Comparison of ENCODE assay signal across 10 cellular contexts in genomic region chr13:99308481-99309087, GRCh38. TPM values are rescaled to one million over a fixed set of nuclear protein-coding genes. Genes with fewer than 3 reads are reported as not detected.
DNase-seq lines count a peak whose midpoint lies in the region; ATAC-seq and TF ChIP-seq lines count a peak whose summit lies in the region.
"Had no signal": no experiment of that assay in that cellular context is flagged by ENCODE, and none has a peak within 500 bp of the region (broad histone marks: within the 10 kb centered on the region; RNA-seq: fewer than 3 reads in every experiment).

No MANE protein-coding gene starts in this region.

- no peak for DNase-seq in activated naive CD4-positive, alpha-beta T cell treated with anti-CD3 and anti-CD28 coated beads, Interleukin-2, amount 10 ng/mL, durations not matched to agents 7 days and 5 days
- DNase-seq in activated naive CD4-positive, alpha-beta T cell (lab: John Stamatoyannopoulos, UW) = no peak
- DNase-seq in activated naive CD8-positive, alpha-beta T cell treated with anti-CD3 and anti-CD28 coated beads, Interleukin-2, amount 10 ng/mL, durations not matched to agents 7 days and 5 days = no peak
- DNase-seq in kidney glomerular epithelial cell (lab: John Stamatoyannopoulos, UW) = peak; percentile 68
- DNase-seq in tibial nerve (ENCODE audit: low spot score in 2 of 2) = no peak
- no peak for DNase-seq in SHP77 (lab: John Stamatoyannopoulos, UW)
- DNase-seq: C1 segment of cervical spinal cord had no signal

- no peak overlapping the region for H3K4me3 ChIP-seq in tibial nerve
- H3K4me3 ChIP-seq: MG63 had no signal

- peak overlapping the region; percentile 3 to 84 (median 66) for H3K27ac ChIP-seq in tibial nerve

- WGBS in tibial nerve, 2 donors = 68 to 70% methylated on average over 3 of the region's 3 CpGs

- H3K4me3 Mint-ChIP-seq in activated naive CD4-positive, alpha-beta T cell treated with anti-CD3 and anti-CD28 coated beads, Interleukin-2, amount 10 ng/mL, durations not matched to agents 7 days and 5 days = no peak overlapping the region
- no peak overlapping the region for H3K4me3 Mint-ChIP-seq in activated naive CD8-positive, alpha-beta T cell treated with anti-CD3 and anti-CD28 coated beads, Interleukin-2, amount 10 ng/mL, durations not matched to agents 7 days and 5 days

- no peak for ATAC-seq in activated naive CD8-positive, alpha-beta T cell treated with anti-CD3 and anti-CD28 coated beads, Interleukin-2, amount 10 ng/mL, durations not matched to agents 7 days and 5 days (ENCODE audit: low read depth)
- ATAC-seq in HG02798 (IDR thresholded peaks at IDR 0.05; ENCODE audit: poor library complexity, unreplicated experiment) = no peak
- ATAC-seq in HG02623 (IDR thresholded peaks at IDR 0.05; ENCODE audit: unreplicated experiment) = no peak

- POLR2A ChIA-PET in activated naive CD8-positive, alpha-beta T cell treated with anti-CD3 and anti-CD28 coated beads, Interleukin-2, amount 10 ng/mL, durations not matched to agents 7 days and 5 days (lab: Charles Lee) = interaction anchor here (0.6 to 2.0 kb wide), 2 partner anchors 12 to 113 kb away, joined by 4 to 5 read pairs; no protein-coding TSS in a partner anchor

- H3K27ac Mint-ChIP-seq in activated naive CD4-positive, alpha-beta T cell treated with anti-CD3 and anti-CD28 coated beads, Interleukin-2, amount 10 ng/mL, durations not matched to agents 7 days and 5 days = peak overlapping the region; percentile 84
- H3K27ac Mint-ChIP-seq in activated naive CD8-positive, alpha-beta T cell treated with anti-CD3 and anti-CD28 coated beads, Interleukin-2, amount 10 ng/mL, durations not matched to agents 7 days and 5 days = peak overlapping the region; percentile 83

- H3K9me3 Mint-ChIP-seq in activated naive CD4-positive, alpha-beta T cell treated with anti-CD3 and anti-CD28 coated beads, Interleukin-2, amount 10 ng/mL, durations not matched to agents 7 days and 5 days = no peaks in the 10 kb centered on the region
- H3K9me3 Mint-ChIP-seq in activated naive CD8-positive, alpha-beta T cell treated with anti-CD3 and anti-CD28 coated beads, Interleukin-2, amount 10 ng/mL, durations not matched to agents 7 days and 5 days = no peaks in the 10 kb centered on the region

- peaks cover 46% of the 10 kb centered on the region for H3K36me3 Mint-ChIP-seq in activated naive CD4-positive, alpha-beta T cell treated with anti-CD3 and anti-CD28 coated beads, Interleukin-2, amount 10 ng/mL, durations not matched to agents 7 days and 5 days
- peaks cover 50% of the 10 kb centered on the region for H3K36me3 Mint-ChIP-seq in activated naive CD8-positive, alpha-beta T cell treated with anti-CD3 and anti-CD28 coated beads, Interleukin-2, amount 10 ng/mL, durations not matched to agents 7 days and 5 days

- H3K4me1 Mint-ChIP-seq in activated naive CD4-positive, alpha-beta T cell treated with anti-CD3 and anti-CD28 coated beads, Interleukin-2, amount 10 ng/mL, durations not matched to agents 7 days and 5 days = peaks cover 88% of the 10 kb centered on the region
- peaks cover 60% of the 10 kb centered on the region for H3K4me1 Mint-ChIP-seq in activated naive CD8-positive, alpha-beta T cell treated with anti-CD3 and anti-CD28 coated beads, Interleukin-2, amount 10 ng/mL, durations not matched to agents 7 days and 5 days

- no peak for TF ChIP-seq EP300 in tibial nerve (IDR thresholded peaks at IDR 0.05)

- H3K27me3 Mint-ChIP-seq in activated naive CD4-positive, alpha-beta T cell treated with anti-CD3 and anti-CD28 coated beads, Interleukin-2, amount 10 ng/mL, durations not matched to agents 7 days and 5 days = no peaks in the 10 kb centered on the region
- no peaks in the 10 kb centered on the region for H3K27me3 Mint-ChIP-seq in activated naive CD8-positive, alpha-beta T cell treated with anti-CD3 and anti-CD28 coated beads, Interleukin-2, amount 10 ng/mL, durations not matched to agents 7 days and 5 days

- CTCF ChIA-PET in activated naive CD4-positive, alpha-beta T cell treated with anti-CD3 and anti-CD28 coated beads, Interleukin-2, amount 10 ng/mL, durations not matched to agents 7 days and 5 days (lab: Charles Lee) = interaction anchor here (1.4 kb wide), 1 partner anchor 79 kb away, joined by 8 read pairs; no protein-coding TSS in a partner anchor

- no peaks in the 10 kb centered on the region for H3K36me3 ChIP-seq in tibial nerve
- H3K36me3 ChIP-seq: MG63 had no signal

- peaks cover 0 to 35% (median 8%) of the 10 kb centered on the region in 4 donors for H3K4me1 ChIP-seq in tibial nerve

- no peak for TF ChIP-seq CTCF in tibial nerve (IDR thresholded peaks at IDR 0.05)

- H3K9me3 ChIP-seq in tibial nerve = no peaks in the 10 kb centered on the region
- H3K9me3 ChIP-seq: MG63 had no signal

- H3K27me3 ChIP-seq in tibial nerve = no peaks in the 10 kb centered on the region
- H3K27me3 ChIP-seq: MG63 had no signal

- TF ChIP-seq POLR2A in tibial nerve (IDR thresholded peaks at IDR 0.05) = no peak

RNA-seq across cellular contexts. Expression of gene GPR183, which starts 1.4 kb away (rescaled TPM):
- total RNA-seq in activated naive CD8-positive, alpha-beta T cell treated with anti-CD3 and anti-CD28 coated beads, Interleukin-2, amount 10 ng/mL, durations not matched to agents 7 days and 5 days = 10 to 100 TPM; 36.4 to 44.9 TPM
- total RNA-seq in tibial nerve = 10 to 100 TPM in 3 of 4 donors, 1 to 10 TPM in 1; 6.3 to 20.4 (median 13.1) TPM

RNA-seq across cellular contexts. Expression of gene GPR18, which starts 50.4 kb away (rescaled TPM):
- total RNA-seq in activated naive CD8-positive, alpha-beta T cell treated with anti-CD3 and anti-CD28 coated beads, Interleukin-2, amount 10 ng/mL, durations not matched to agents 7 days and 5 days = 10 to 100 TPM; 25.5 to 25.9 TPM
- not detected for total RNA-seq in tibial nerve

Comparison
In these comparisons a context has a peak if more than half of its experiments do, and no peak if none do; other contexts are left out.
1. RNA of gene GPR18, which starts 50.4 kb away (total RNA-seq): 25.5 to 25.9 TPM in activated naive CD8-positive, alpha-beta T cell treated with anti-CD3 and anti-CD28 coated beads, Interleukin-2, amount 10 ng/mL, durations not matched to agents 7 days and 5 days; not detected in tibial nerve; every median in the first group is over 10 times any median in the second.